In the genomic region with DNA sequence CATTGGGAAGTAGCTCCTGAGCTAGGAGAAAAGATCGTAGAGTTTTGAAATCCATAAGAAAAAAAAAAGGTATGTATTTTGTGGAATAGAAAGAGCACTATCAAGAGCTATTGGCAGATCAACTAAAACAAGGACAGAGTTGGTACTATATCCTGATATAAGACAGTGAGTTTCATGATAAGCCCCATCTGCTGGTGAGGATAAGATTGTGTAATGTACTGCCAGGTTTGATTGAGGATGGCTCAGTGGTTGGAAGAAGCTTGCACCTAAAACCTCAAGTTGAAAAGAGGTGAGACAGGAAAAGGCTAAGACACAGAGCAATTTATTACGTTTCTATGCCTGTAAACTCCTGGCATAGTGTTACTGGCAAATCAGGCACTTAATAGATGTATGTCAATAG, we compare ENCODE assay signal across 9 cellular contexts.
DNase-seq lines count a peak whose midpoint lies in the region; ATAC-seq and TF ChIP-seq lines count a peak whose summit lies in the region.
"Had no signal": no experiment of that assay in that cellular context is flagged by ENCODE, and none has a peak within 500 bp of the region (broad histone marks: within the 10 kb centered on the region; RNA-seq: fewer than 3 reads in every experiment).

No MANE protein-coding gene starts in this region.

- H3K9me3 Mint-ChIP-seq in WTC11 = no peaks in the 10 kb centered on the region
- no peaks in the 10 kb centered on the region for H3K9me3 Mint-ChIP-seq in activated CD4-positive, alpha-beta memory T cell treated with anti-CD3 and anti-CD28 coated beads, Interleukin-2, amount 10 ng/mL, durations not matched to agents 7 days and 5 days

- DNase-seq in NCI-H146 treated with DMSO at 0.1 percent for 48 hours (lab: John Stamatoyannopoulos, UW; ENCODE audit: unreplicated experiment) (peak; percentile 2), WTC11 (ENCODE audit: low spot score) (no peak), lung microvascular endothelial cell (ENCODE audit: low read depth in 2 of 2) (peak; percentile 5 to 16), retina (no peak)
- no peak for DNase-seq in activated CD4-positive, alpha-beta memory T cell treated with anti-CD3 and anti-CD28 coated beads, Interleukin-2, amount 10 ng/mL, durations not matched to agents 7 days and 5 days
- DNase-seq: left cardiac atrium, stomach had no signal

- POLR2A ChIA-PET in WTC11 (lab: Charles Lee) = no interaction called here
- POLR2A ChIA-PET in activated CD4-positive, alpha-beta memory T cell treated with anti-CD3 and anti-CD28 coated beads, Interleukin-2, amount 10 ng/mL, durations not matched to agents 7 days and 5 days (lab: Charles Lee) = no interaction called here

- no peak overlapping the region for H3K27ac Mint-ChIP-seq in WTC11
- no peak overlapping the region for H3K27ac Mint-ChIP-seq in activated CD4-positive, alpha-beta memory T cell treated with anti-CD3 and anti-CD28 coated beads, Interleukin-2, amount 10 ng/mL, durations not matched to agents 7 days and 5 days

- CTCF ChIA-PET in WTC11 (lab: Charles Lee) = interaction anchor here (1.2 to 1.7 kb wide), 5 partner anchors 17 to 522 kb away, joined by 3 to 8 read pairs (median 3); no protein-coding TSS in a partner anchor
- CTCF ChIA-PET in activated CD4-positive, alpha-beta memory T cell treated with anti-CD3 and anti-CD28 coated beads, Interleukin-2, amount 10 ng/mL, durations not matched to agents 7 days and 5 days (lab: Charles Lee) = interaction anchor here (1.9 to 2.0 kb wide), 2 partner anchors 17 to 19 kb away, joined by 5 to 6 read pairs; no protein-coding TSS in a partner anchor

- TF ChIP-seq CTCF in GM12872 (IDR thresholded peaks at IDR 0.05; ENCODE audit: insufficient read depth, low read depth, low read length) = 0 out of 3 replicates have a peak, but pooled peaks have one; percentile 5
- TF ChIP-seq CTCF in WTC11 (IDR thresholded peaks at IDR 0.05) = no peak

- no peaks in the 10 kb centered on the region for H3K36me3 Mint-ChIP-seq in WTC11
- no peaks in the 10 kb centered on the region for H3K36me3 Mint-ChIP-seq in activated CD4-positive, alpha-beta memory T cell treated with anti-CD3 and anti-CD28 coated beads, Interleukin-2, amount 10 ng/mL, durations not matched to agents 7 days and 5 days (ENCODE audit: low read depth)

- no peak overlapping the region for H3K4me3 Mint-ChIP-seq in WTC11
- no peak overlapping the region for H3K4me3 Mint-ChIP-seq in activated CD4-positive, alpha-beta memory T cell treated with anti-CD3 and anti-CD28 coated beads, Interleukin-2, amount 10 ng/mL, durations not matched to agents 7 days and 5 days

- peak; percentile 69 for ATAC-seq in WTC11
- no peak for ATAC-seq in HG02973 (IDR thresholded peaks at IDR 0.05; ENCODE audit: unreplicated experiment)
- ATAC-seq: left cardiac atrium had no signal

- peaks cover 5% of the 10 kb centered on the region for H3K4me1 Mint-ChIP-seq in WTC11
- no peaks in the 10 kb centered on the region for H3K4me1 Mint-ChIP-seq in activated CD4-positive, alpha-beta memory T cell treated with anti-CD3 and anti-CD28 coated beads, Interleukin-2, amount 10 ng/mL, durations not matched to agents 7 days and 5 days

- H3K27me3 Mint-ChIP-seq in WTC11 (ENCODE audit: low read depth) = no peaks in the 10 kb centered on the region
- H3K27me3 Mint-ChIP-seq in activated CD4-positive, alpha-beta memory T cell treated with anti-CD3 and anti-CD28 coated beads, Interleukin-2, amount 10 ng/mL, durations not matched to agents 7 days and 5 days = no peaks in the 10 kb centered on the region

TF ChIP-seq in WTC11, 78 proteins besides CTCF, POLR2A, EP300 and RAD21:
- TF ChIP-seq, protein P1, sequence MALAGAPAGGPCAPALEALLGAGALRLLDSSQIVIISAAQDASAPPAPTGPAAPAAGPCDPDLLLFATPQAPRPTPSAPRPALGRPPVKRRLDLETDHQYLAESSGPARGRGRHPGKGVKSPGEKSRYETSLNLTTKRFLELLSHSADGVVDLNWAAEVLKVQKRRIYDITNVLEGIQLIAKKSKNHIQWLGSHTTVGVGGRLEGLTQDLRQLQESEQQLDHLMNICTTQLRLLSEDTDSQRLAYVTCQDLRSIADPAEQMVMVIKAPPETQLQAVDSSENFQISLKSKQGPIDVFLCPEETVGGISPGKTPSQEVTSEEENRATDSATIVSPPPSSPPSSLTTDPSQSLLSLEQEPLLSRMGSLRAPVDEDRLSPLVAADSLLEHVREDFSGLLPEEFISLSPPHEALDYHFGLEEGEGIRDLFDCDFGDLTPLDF (CRISPR knock-in tag; IDR thresholded peaks at IDR 0.05) = no peak
- TF ChIP-seq, protein P2, sequence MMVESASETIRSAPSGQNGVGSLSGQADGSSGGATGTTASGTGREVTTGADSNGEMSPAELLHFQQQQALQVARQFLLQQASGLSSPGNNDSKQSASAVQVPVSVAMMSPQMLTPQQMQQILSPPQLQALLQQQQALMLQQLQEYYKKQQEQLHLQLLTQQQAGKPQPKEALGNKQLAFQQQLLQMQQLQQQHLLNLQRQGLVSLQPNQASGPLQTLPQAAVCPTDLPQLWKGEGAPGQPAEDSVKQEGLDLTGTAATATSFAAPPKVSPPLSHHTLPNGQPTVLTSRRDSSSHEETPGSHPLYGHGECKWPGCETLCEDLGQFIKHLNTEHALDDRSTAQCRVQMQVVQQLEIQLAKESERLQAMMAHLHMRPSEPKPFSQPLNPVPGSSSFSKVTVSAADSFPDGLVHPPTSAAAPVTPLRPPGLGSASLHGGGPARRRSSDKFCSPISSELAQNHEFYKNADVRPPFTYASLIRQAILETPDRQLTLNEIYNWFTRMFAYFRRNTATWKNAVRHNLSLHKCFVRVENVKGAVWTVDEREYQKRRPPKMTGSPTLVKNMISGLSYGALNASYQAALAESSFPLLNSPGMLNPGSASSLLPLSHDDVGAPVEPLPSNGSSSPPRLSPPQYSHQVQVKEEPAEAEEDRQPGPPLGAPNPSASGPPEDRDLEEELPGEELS (CRISPR knock-in tag; IDR thresholded peaks at IDR 0.05) = no peak
- TF ChIP-seq OVOL2 (CRISPR knock-in tag; IDR thresholded peaks at IDR 0.05; ENCODE audit: borderline replicate concordance) = no peak
- TF ChIP-seq, protein P3, sequence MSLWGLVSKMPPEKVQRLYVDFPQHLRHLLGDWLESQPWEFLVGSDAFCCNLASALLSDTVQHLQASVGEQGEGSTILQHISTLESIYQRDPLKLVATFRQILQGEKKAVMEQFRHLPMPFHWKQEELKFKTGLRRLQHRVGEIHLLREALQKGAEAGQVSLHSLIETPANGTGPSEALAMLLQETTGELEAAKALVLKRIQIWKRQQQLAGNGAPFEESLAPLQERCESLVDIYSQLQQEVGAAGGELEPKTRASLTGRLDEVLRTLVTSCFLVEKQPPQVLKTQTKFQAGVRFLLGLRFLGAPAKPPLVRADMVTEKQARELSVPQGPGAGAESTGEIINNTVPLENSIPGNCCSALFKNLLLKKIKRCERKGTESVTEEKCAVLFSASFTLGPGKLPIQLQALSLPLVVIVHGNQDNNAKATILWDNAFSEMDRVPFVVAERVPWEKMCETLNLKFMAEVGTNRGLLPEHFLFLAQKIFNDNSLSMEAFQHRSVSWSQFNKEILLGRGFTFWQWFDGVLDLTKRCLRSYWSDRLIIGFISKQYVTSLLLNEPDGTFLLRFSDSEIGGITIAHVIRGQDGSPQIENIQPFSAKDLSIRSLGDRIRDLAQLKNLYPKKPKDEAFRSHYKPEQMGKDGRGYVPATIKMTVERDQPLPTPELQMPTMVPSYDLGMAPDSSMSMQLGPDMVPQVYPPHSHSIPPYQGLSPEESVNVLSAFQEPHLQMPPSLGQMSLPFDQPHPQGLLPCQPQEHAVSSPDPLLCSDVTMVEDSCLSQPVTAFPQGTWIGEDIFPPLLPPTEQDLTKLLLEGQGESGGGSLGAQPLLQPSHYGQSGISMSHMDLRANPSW (CRISPR knock-in tag; conservative IDR thresholded peaks at IDR 0.05; ENCODE audit: low read depth) = no peak
- TF ChIP-seq NFE2L1 (CRISPR knock-in tag; IDR thresholded peaks at IDR 0.05) = no peak
- TF ChIP-seq RELA (CRISPR knock-in tag; IDR thresholded peaks at IDR 0.05; ENCODE audit: borderline replicate concordance) = no peak
- no peak for TF ChIP-seq NR1H2 (CRISPR knock-in tag; IDR thresholded peaks at IDR 0.05)
- TF ChIP-seq, protein P4, sequence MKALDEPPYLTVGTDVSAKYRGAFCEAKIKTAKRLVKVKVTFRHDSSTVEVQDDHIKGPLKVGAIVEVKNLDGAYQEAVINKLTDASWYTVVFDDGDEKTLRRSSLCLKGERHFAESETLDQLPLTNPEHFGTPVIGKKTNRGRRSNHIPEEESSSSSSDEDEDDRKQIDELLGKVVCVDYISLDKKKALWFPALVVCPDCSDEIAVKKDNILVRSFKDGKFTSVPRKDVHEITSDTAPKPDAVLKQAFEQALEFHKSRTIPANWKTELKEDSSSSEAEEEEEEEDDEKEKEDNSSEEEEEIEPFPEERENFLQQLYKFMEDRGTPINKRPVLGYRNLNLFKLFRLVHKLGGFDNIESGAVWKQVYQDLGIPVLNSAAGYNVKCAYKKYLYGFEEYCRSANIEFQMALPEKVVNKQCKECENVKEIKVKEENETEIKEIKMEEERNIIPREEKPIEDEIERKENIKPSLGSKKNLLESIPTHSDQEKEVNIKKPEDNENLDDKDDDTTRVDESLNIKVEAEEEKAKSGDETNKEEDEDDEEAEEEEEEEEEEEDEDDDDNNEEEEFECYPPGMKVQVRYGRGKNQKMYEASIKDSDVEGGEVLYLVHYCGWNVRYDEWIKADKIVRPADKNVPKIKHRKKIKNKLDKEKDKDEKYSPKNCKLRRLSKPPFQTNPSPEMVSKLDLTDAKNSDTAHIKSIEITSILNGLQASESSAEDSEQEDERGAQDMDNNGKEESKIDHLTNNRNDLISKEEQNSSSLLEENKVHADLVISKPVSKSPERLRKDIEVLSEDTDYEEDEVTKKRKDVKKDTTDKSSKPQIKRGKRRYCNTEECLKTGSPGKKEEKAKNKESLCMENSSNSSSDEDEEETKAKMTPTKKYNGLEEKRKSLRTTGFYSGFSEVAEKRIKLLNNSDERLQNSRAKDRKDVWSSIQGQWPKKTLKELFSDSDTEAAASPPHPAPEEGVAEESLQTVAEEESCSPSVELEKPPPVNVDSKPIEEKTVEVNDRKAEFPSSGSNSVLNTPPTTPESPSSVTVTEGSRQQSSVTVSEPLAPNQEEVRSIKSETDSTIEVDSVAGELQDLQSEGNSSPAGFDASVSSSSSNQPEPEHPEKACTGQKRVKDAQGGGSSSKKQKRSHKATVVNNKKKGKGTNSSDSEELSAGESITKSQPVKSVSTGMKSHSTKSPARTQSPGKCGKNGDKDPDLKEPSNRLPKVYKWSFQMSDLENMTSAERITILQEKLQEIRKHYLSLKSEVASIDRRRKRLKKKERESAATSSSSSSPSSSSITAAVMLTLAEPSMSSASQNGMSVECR (CRISPR knock-in tag; IDR thresholded peaks at IDR 0.05; ENCODE audit: borderline replicate concordance) = no peak
- TF ChIP-seq NFATC4 (CRISPR knock-in tag; IDR thresholded peaks at IDR 0.05) = no peak
- no peak for TF ChIP-seq IRF2 (CRISPR knock-in tag; IDR thresholded peaks at IDR 0.05; ENCODE audit: borderline replicate concordance, low read depth)
- no peak for TF ChIP-seq EMX1 (CRISPR knock-in tag; IDR thresholded peaks at IDR 0.05)
- TF ChIP-seq JAZF1 (CRISPR knock-in tag; IDR thresholded peaks at IDR 0.05) = no peak
- no peak for TF ChIP-seq KAT7 (CRISPR knock-in tag; IDR thresholded peaks at IDR 0.05; ENCODE audit: borderline replicate concordance)

Comparison
In these comparisons a context has a peak if more than half of its experiments do, and no peak if none do; other contexts are left out.
1. DNase-seq: peak in NCI-H146 treated with DMSO at 0.1 percent for 48 hours (single experiment) and lung microvascular endothelial cell (2 of 2); none in WTC11 (single experiment), activated CD4-positive, alpha-beta memory T cell treated with anti-CD3 and anti-CD28 coated beads, Interleukin-2, amount 10 ng/mL, durations not matched to agents 7 days and 5 days (single experiment) and retina (single experiment).